In genomic region chr10:83612050-83612449, GRCh38 we compare ENCODE assay signal across 27 cellular contexts.
A peak's percentile ranks its signal among the peaks of the same experiment; 100 is the strongest.
DNase-seq lines count a peak whose midpoint lies in the region; ATAC-seq, FAIRE-seq and TF ChIP-seq lines count a peak whose summit lies in the region.
"Had no signal": no experiment of that assay in that cellular context is flagged by ENCODE, and none has a peak within 500 bp of the region (broad histone marks: within the 10 kb centered on the region; RNA-seq: fewer than 3 reads in every experiment).

No MANE protein-coding gene starts in this region.

- no peak overlapping the region for H3K27ac ChIP-seq in foreskin keratinocyte
- H3K27ac ChIP-seq: 22Rv1, SJCRH30, tibial artery had no signal

- peak; percentile 52 for ATAC-seq in foreskin keratinocyte
- ATAC-seq in HG02798 (IDR thresholded peaks at IDR 0.05; ENCODE audit: poor library complexity, unreplicated experiment), result no peak
- no peak for ATAC-seq in GM21526 (IDR thresholded peaks at IDR 0.05; ENCODE audit: low FRiP score, unreplicated experiment)
- ATAC-seq: activated CD8-positive, alpha-beta T cell treated with anti-CD3 and anti-CD28 coated beads for 36 hours; activated naive CD4-positive, alpha-beta T cell treated with anti-CD3 and anti-CD28 coated beads, Interleukin-2, amount 50 U/mL, for 72 hours; activated T-cell treated with anti-CD3 and anti-CD28 coated beads, Interleukin-2, amount 50 U/mL, for 4 hours; left colon; PC-3 had no signal

- H3K4me3 ChIP-seq in bronchial epithelial cell (ENCODE audit: low read depth, low read length), result no peak overlapping the region
- H3K4me3 ChIP-seq: SJCRH30, tibial artery had no signal

- no peaks in the 10 kb centered on the region for H3K27me3 ChIP-seq in bronchial epithelial cell (ENCODE audit: control insufficient read depth, insufficient read depth, low read length)
- H3K27me3 ChIP-seq in foreskin keratinocyte, result no peaks in the 10 kb centered on the region
- H3K27me3 ChIP-seq: SJCRH30, tibial artery had no signal

- peak; percentile 16 for DNase-seq in NOMO-1 treated with DMSO at 0.1 percent for 48 hours (lab: John Stamatoyannopoulos, UW; ENCODE audit: unreplicated experiment)
- no peak for DNase-seq in NOMO-1 treated with dmso at 0.1 percent for 144 hours (lab: John Stamatoyannopoulos, UW; ENCODE audit: unreplicated experiment)
- DNase-seq in bronchial epithelial cell (ENCODE audit: low read depth), result peak; percentile 29
- no peak for DNase-seq in foreskin keratinocyte
- DNase-seq in stromal cell of bone marrow (ENCODE audit: low read depth), result peak; percentile 46
- DNase-seq in NCI-H2171 (lab: John Stamatoyannopoulos, UW), result no peak
- DNase-seq: activated CD4-positive, CD25-positive, alpha-beta regulatory T cell; activated CD8-positive, alpha-beta T cell treated with anti-CD3 and anti-CD28 coated beads for 36 hours; activated T-cell treated with anti-CD3 and anti-CD28 coated beads, Interleukin-2, amount 50 U/mL, for 4 hours; caudate nucleus; effector CD8-positive, alpha-beta T cell; foreskin melanocyte; KG1; left colon; NCI-H1092; NCI-H2107; NCI-H526 treated with DMSO at 0.1 percent for 48 hours; PC-3; SJCRH30; stimulated activated naive CD4-positive, alpha-beta T cell; T-helper 2 cell; tibial artery had no signal

- no peaks in the 10 kb centered on the region for H3K36me3 ChIP-seq in bronchial epithelial cell (ENCODE audit: control insufficient read depth, insufficient read depth, low read length)
- H3K36me3 ChIP-seq: SJCRH30, tibial artery had no signal

- FAIRE-seq in bronchial epithelial cell (lab: Jason Lieb, UNC), result no peak
- FAIRE-seq: H1 had no signal

- H3K4me1 ChIP-seq in foreskin keratinocyte, result no peaks in the 10 kb centered on the region
- H3K4me1 ChIP-seq: SJCRH30 had no signal

- TF ChIP-seq CTCF in bronchial epithelial cell (IDR thresholded peaks at IDR 0.05; ENCODE audit: insufficient read depth, low read length, severe bottlenecking) (no peak), foreskin keratinocyte (conservative IDR thresholded peaks at IDR 0.05) (no peak)

Comparison
In these comparisons a context has a peak if more than half of its experiments do, and no peak if none do; other contexts are left out.
1. DNase-seq: peak in NOMO-1 treated with DMSO at 0.1 percent for 48 hours (single experiment), bronchial epithelial cell (single experiment) and stromal cell of bone marrow (single experiment); none in NOMO-1 treated with dmso at 0.1 percent for 144 hours (single experiment), foreskin keratinocyte (0 of 2) and NCI-H2171 (single experiment).